In genomic region chr19:40280608-40281221, GRCh38 we compare ENCODE assay signal across 10 cellular contexts. TPM values are rescaled to one million over a fixed set of nuclear protein-coding genes. Genes with fewer than 3 reads are reported as not detected.
DNase-seq lines count a peak whose midpoint lies in the region; ATAC-seq and TF ChIP-seq lines count a peak whose summit lies in the region.
"Had no signal": no experiment of that assay in that cellular context is flagged by ENCODE, and none has a peak within 500 bp of the region (broad histone marks: within the 10 kb centered on the region; RNA-seq: fewer than 3 reads in every experiment).

No MANE protein-coding gene starts in this region.

- no peak overlapping the region for H3K27ac ChIP-seq in CD4-positive, CD25-positive, alpha-beta regulatory T cell (ENCODE audit: insufficient read depth, low read length, poor library complexity, severe bottlenecking)
- H3K27ac ChIP-seq in esophagus (ENCODE audit: low read depth in 2 of 2, low read length in 1 of 2): peak overlapping the region; percentile 36 to 86
- no peak overlapping the region for H3K27ac ChIP-seq in SJCRH30

- H3K9me3 ChIP-seq in CD4-positive, CD25-positive, alpha-beta regulatory T cell (ENCODE audit: control insufficient read depth in 2 of 2, low read length in 2 of 2): no peaks in the 10 kb centered on the region
- H3K9me3 ChIP-seq in NT2/D1 (ENCODE audit: insufficient read depth, low read length) (no peaks in the 10 kb centered on the region), esophagus (ENCODE audit: control insufficient read depth in 2 of 2, insufficient read depth in 1 of 2, low read depth in 1 of 2, low read length in 1 of 2) (no peaks in the 10 kb centered on the region), SJCRH30 (replicated peaks) (no peaks in the 10 kb centered on the region)

- H3K4me1 ChIP-seq in CD4-positive, CD25-positive, alpha-beta regulatory T cell (ENCODE audit: control insufficient read depth, insufficient read depth, low read length, poor library complexity, severe bottlenecking): peaks cover 66% of the 10 kb centered on the region
- H3K4me1 ChIP-seq in NT2/D1 (ENCODE audit: insufficient read depth, insufficient read length) (peaks cover 24% of the 10 kb centered on the region), esophagus (ENCODE audit: control insufficient read depth in 2 of 2, insufficient read depth in 2 of 2, low read length in 1 of 2) (peaks cover 28 to 38% of the 10 kb centered on the region in 2 donors), SJCRH30 (peaks cover 9% of the 10 kb centered on the region)

- 50 to 52% methylated on average over 10 of the region's 10 CpGs for WGBS in esophagus, 2 donors

- H3K27ac Mint-ChIP-seq in CD4-positive, CD25-positive, alpha-beta regulatory T cell: peak overlapping the region in 2 of 3 donors; percentile 54 to 73
- peak overlapping the region; percentile 96 to 98 (median 97) for H3K27ac Mint-ChIP-seq in nephron

- H3K36me3 ChIP-seq in CD4-positive, CD25-positive, alpha-beta regulatory T cell (ENCODE audit: control insufficient read depth, insufficient read depth, low read length): peaks cover 6% of the 10 kb centered on the region
- peaks cover 26% of the 10 kb centered on the region for H3K36me3 ChIP-seq in NT2/D1 (ENCODE audit: insufficient read depth, insufficient read length, low read length)
- H3K36me3 ChIP-seq in esophagus (ENCODE audit: control insufficient read depth in 2 of 2, insufficient read depth in 2 of 2, low read length in 1 of 2): peaks cover 0 to 10% of the 10 kb centered on the region in 2 donors
- peaks cover 2% of the 10 kb centered on the region; the same call in 1 of the 2 replicates for H3K36me3 ChIP-seq in SJCRH30

- TF ChIP-seq CTCF in nephron (IDR thresholded peaks at IDR 0.05; ENCODE audit: unreplicated experiment in 3 of 3): no peak

- H3K27me3 Mint-ChIP-seq in CD4-positive, CD25-positive, alpha-beta regulatory T cell: no peaks in the 10 kb centered on the region
- H3K27me3 Mint-ChIP-seq in nephron (ENCODE audit: low read depth): no peaks in the 10 kb centered on the region

- H3K4me1 Mint-ChIP-seq in CD4-positive, CD25-positive, alpha-beta regulatory T cell: peaks cover 7 to 84% (median 37%) of the 10 kb centered on the region in 4 donors
- peaks cover 66% of the 10 kb centered on the region for H3K4me1 Mint-ChIP-seq in nephron

- no peak overlapping the region for H3K4me3 ChIP-seq in CD4-positive, CD25-positive, alpha-beta regulatory T cell (ENCODE audit: low read depth, low read length)
- H3K4me3 ChIP-seq in NT2/D1 (ENCODE audit: insufficient read length, low read depth): no peak overlapping the region
- peak overlapping the region in 1 of 2 donors; percentile 9 for H3K4me3 ChIP-seq in esophagus (ENCODE audit: low read depth in 1 of 2, low read length in 2 of 2)
- no peak overlapping the region for H3K4me3 ChIP-seq in SJCRH30

- ATAC-seq in CD4-positive, CD25-positive, alpha-beta regulatory T cell (ENCODE audit: low read depth in 2 of 2): no peak
- ATAC-seq: sciatic nerve had no signal

- DNase-seq in CD4-positive, CD25-positive, alpha-beta regulatory T cell: no peak
- DNase-seq in NT2/D1 (ENCODE audit: low read depth, low spot score) (no peak), SJCRH30 (no peak), DMS153 treated with DMSO at 0.1 percent for 48 hours (lab: John Stamatoyannopoulos, UW; ENCODE audit: unreplicated experiment) (no peak), NCI-H2171 treated with DMSO at 0.1 percent for 48 hours (lab: John Stamatoyannopoulos, UW) (no peak)
- no peak for DNase-seq in stimulated activated CD8-positive, alpha-beta memory T cell treated with anti-CD3 and anti-CD28 coated beads, Interleukin-4, amount 100 ng/mL, for 48 hours
- DNase-seq: NCI-H82 had no signal

- H3K9ac ChIP-seq in NT2/D1 (ENCODE audit: insufficient read length, low read depth): peak overlapping the region; percentile 71

- no peaks in the 10 kb centered on the region for H3K27me3 ChIP-seq in CD4-positive, CD25-positive, alpha-beta regulatory T cell (ENCODE audit: control insufficient read depth, insufficient read depth, low read length)
- no peaks in the 10 kb centered on the region for H3K27me3 ChIP-seq in NT2/D1 (ENCODE audit: insufficient read depth, insufficient read length)
- no peaks in the 10 kb centered on the region for H3K27me3 ChIP-seq in esophagus (ENCODE audit: control insufficient read depth in 1 of 2, insufficient read depth in 2 of 2, low read length in 2 of 2)
- H3K27me3 ChIP-seq in SJCRH30: no peaks in the 10 kb centered on the region

- H3K9me3 Mint-ChIP-seq in CD4-positive, CD25-positive, alpha-beta regulatory T cell: peaks cover 0 to 2% (median 0%) of the 10 kb centered on the region in 7 donors
- no peaks in the 10 kb centered on the region for H3K9me3 Mint-ChIP-seq in nephron

- peaks cover 8% of the 10 kb centered on the region for H3K36me3 Mint-ChIP-seq in CD4-positive, CD25-positive, alpha-beta regulatory T cell
- H3K36me3 Mint-ChIP-seq in nephron (ENCODE audit: low read depth): no peaks in the 10 kb centered on the region

- H3K4me3 Mint-ChIP-seq in CD4-positive, CD25-positive, alpha-beta regulatory T cell: peak overlapping the region in 1 of 4 donors; percentile 49
- peak overlapping the region; percentile 56 to 76 (median 72) for H3K4me3 Mint-ChIP-seq in nephron

RNA-seq across cellular contexts. Expression of gene AKT2, which starts 4.4 kb away (rescaled TPM):
- total RNA-seq in CD4-positive, CD25-positive, alpha-beta regulatory T cell: 193 TPM
- polyA plus RNA-seq in CD4-positive, CD25-positive, alpha-beta regulatory T cell: 10 to 100 TPM; 16.4 to 26.2 (median 24.8) TPM
- polyA plus RNA-seq in esophagus: 10 to 100 TPM; 51.9 to 56.0 TPM
- 138 and 142 TPM in 2 replicates for total RNA-seq in SJCRH30 (2014; rRNA removed; shearing (Covaris generic))

RNA-seq across cellular contexts. Expression of gene CCNP, which starts 54.2 kb away (rescaled TPM):
- 1.2 TPM for total RNA-seq in CD4-positive, CD25-positive, alpha-beta regulatory T cell
- under 1 TPM in 1 of 4 donors, not detected in 3; 0.13 TPM for polyA plus RNA-seq in CD4-positive, CD25-positive, alpha-beta regulatory T cell
- polyA plus RNA-seq in esophagus: under 1 TPM; 0.06 to 0.07 TPM
- 0.08 TPM in 1 of 2 replicates, not detected in the other for total RNA-seq in SJCRH30 (2014; rRNA removed; shearing (Covaris generic))

Comparison
In these comparisons a context has a peak if more than half of its experiments do, and no peak if none do; other contexts are left out.
1. H3K27ac ChIP-seq: peak in esophagus (2 of 2); none in CD4-positive, CD25-positive, alpha-beta regulatory T cell (single experiment) and SJCRH30 (single experiment).